In genomic region chr2:143950675-143951074, GRCh38 we compare ENCODE assay signal across 23 cellular contexts.
"Had no signal": no experiment of that assay in that cellular context is flagged by ENCODE, and none has a peak within 500 bp of the region (broad histone marks: within the 10 kb centered on the region; RNA-seq: fewer than 3 reads in every experiment).

No MANE protein-coding gene starts in this region.

- H3K9me3 ChIP-seq: body of pancreas, heart right ventricle, mucosa of descending colon, sigmoid colon, spleen had no signal

- FAIRE-seq: keratinocyte had no signal

- H3K4me3 ChIP-seq: body of pancreas, heart right ventricle, mucosa of descending colon, sigmoid colon, spleen had no signal

- ATAC-seq: activated CD8-positive, alpha-beta memory T cell treated with anti-CD3 and anti-CD28 coated beads, Interleukin-2, amount 10 ng/mL, durations not matched to agents 7 days and 5 days; activated CD8-positive, alpha-beta T cell treated with anti-CD3 and anti-CD28 coated beads for 36 hours; activated naive CD8-positive, alpha-beta T cell treated with anti-CD3 and anti-CD28 coated beads, Interleukin-2, amount 50 U/mL, for 24 hours; body of pancreas; heart right ventricle; left colon; mucosa of descending colon had no signal

- H3K27ac ChIP-seq: body of pancreas, heart right ventricle, sigmoid colon, spleen, WERI-Rb-1 had no signal

- DNase-seq: activated CD4-positive, alpha-beta T cell treated with anti-CD3 and anti-CD28 coated beads, Interleukin-2, amount 10 ng/mL, durations not matched to agents 7 days and 5 days; activated CD4-positive, CD25-positive, alpha-beta regulatory T cell treated with anti-CD3 and anti-CD28 coated beads, Interleukin-2, amount 50 U/mL, for 72 hours; activated CD8-positive, alpha-beta memory T cell treated with anti-CD3 and anti-CD28 coated beads, Interleukin-2, amount 10 ng/mL, durations not matched to agents 7 days and 5 days; activated CD8-positive, alpha-beta T cell treated with anti-CD3 and anti-CD28 coated beads for 36 hours; activated gamma-delta T cell; activated naive CD4-positive, alpha-beta T cell treated with anti-CD3 and anti-CD28 coated beads, Interleukin-2, amount 50 U/mL, for 16 hours; activated naive CD8-positive, alpha-beta T cell treated with anti-CD3 and anti-CD28 coated beads, Interleukin-2, amount 50 U/mL, for 24 hours; body of pancreas; effector CD4-positive, alpha-beta T cell; foreskin fibroblast; heart right ventricle; left colon; mesenchymal stem cell; mucosa of descending colon; naive B cell; occipital lobe; posterior cingulate gyrus; sigmoid colon; spleen; stimulated activated CD4-positive, alpha-beta T cell treated with anti-CD3 and anti-CD28 coated beads, Interleukin-4, amount 100 ng/mL, for 1 hour; stimulated activated naive CD4-positive, alpha-beta T cell treated with Interleukin-2 at 50 U/mL for 16 hours; WERI-Rb-1 had no signal

- H3K36me3 ChIP-seq: sigmoid colon, WERI-Rb-1 had no signal

- H3K4me1 ChIP-seq: body of pancreas, spleen had no signal

- H3K27me3 ChIP-seq: body of pancreas, heart right ventricle, sigmoid colon, spleen had no signal
